Comparison of ENCODE assay signal across 11 cellular contexts in genomic region chr2:105100064-105100840, GRCh38.
DNase-seq lines count a peak whose midpoint lies in the region; ATAC-seq and TF ChIP-seq lines count a peak whose summit lies in the region.
"Had no signal": no experiment of that assay in that cellular context is flagged by ENCODE, and none has a peak within 500 bp of the region (broad histone marks: within the 10 kb centered on the region; RNA-seq: fewer than 3 reads in every experiment).

No MANE protein-coding gene starts in this region.

- ATAC-seq in GM18508 (IDR thresholded peaks at IDR 0.05; ENCODE audit: insufficient read depth, unreplicated experiment) (peak; percentile 49), GM21723 (IDR thresholded peaks at IDR 0.05; ENCODE audit: unreplicated experiment) (peak; percentile 83), HG03521 (IDR thresholded peaks at IDR 0.05; ENCODE audit: unreplicated experiment) (peak; percentile 86)

- 91 to 93% methylated on average over 9 of the region's 9 CpGs for WGBS in tibial nerve, 2 donors

- no peak overlapping the region for H3K4me3 ChIP-seq in tibial nerve

- TF ChIP-seq CTCF in tibial nerve (IDR thresholded peaks at IDR 0.05) = no peak

- DNase-seq in medulla oblongata (ENCODE audit: extremely low spot score) (peak; percentile 13), tibial nerve (ENCODE audit: low spot score in 2 of 2) (no peak), epidermal melanocyte (ENCODE audit: insufficient read length, low spot score) (no peak), NCI-H2029 (lab: John Stamatoyannopoulos, UW) (no peak), HuH-7.5 (ENCODE audit: low spot score) (no peak)
- DNase-seq: activated naive CD4-positive, alpha-beta T cell had no signal

- H3K27me3 ChIP-seq in tibial nerve = no peaks in the 10 kb centered on the region

- H3K9me3 ChIP-seq in tibial nerve = no peaks in the 10 kb centered on the region

- no peak overlapping the region for H3K27ac ChIP-seq in tibial nerve
- H3K27ac ChIP-seq: parathyroid adenoma, VCaP had no signal

- no peak for TF ChIP-seq POLR2A in tibial nerve (IDR thresholded peaks at IDR 0.05)

- no peaks in the 10 kb centered on the region for H3K4me1 ChIP-seq in tibial nerve

- H3K36me3 ChIP-seq in tibial nerve = peaks cover 0 to 57% (median 0%) of the 10 kb centered on the region in 3 donors

- no peak for TF ChIP-seq EP300 in tibial nerve (IDR thresholded peaks at IDR 0.05)
